24 cellular contexts compared by ENCODE assay signal in genomic region chr11:46260161-46260560, GRCh38. TPM values are rescaled to one million over a fixed set of nuclear protein-coding genes. Genes with fewer than 3 reads are reported as not detected.
DNase-seq lines count a peak whose midpoint lies in the region; ATAC-seq and TF ChIP-seq lines count a peak whose summit lies in the region.
"Had no signal": no experiment of that assay in that cellular context is flagged by ENCODE, and none has a peak within 500 bp of the region (broad histone marks: within the 10 kb centered on the region; RNA-seq: fewer than 3 reads in every experiment).

No MANE protein-coding gene starts in this region.

- WGBS in prostate gland: 84% methylated on average over 10 of the region's 10 CpGs

- H3K4me1 ChIP-seq in prostate gland (replicated peaks): no peaks in the 10 kb centered on the region
- H3K4me1 ChIP-seq: esophagus muscularis mucosa, gastrocnemius medialis had no signal

- no peaks in the 10 kb centered on the region for H3K4me1 Mint-ChIP-seq in endothelial cell (ENCODE audit: unreplicated experiment)
- no peaks in the 10 kb centered on the region for H3K4me1 Mint-ChIP-seq in CD4-positive, alpha-beta T cell (ENCODE audit: low read depth)
- H3K4me1 Mint-ChIP-seq: activated B cell treated with CpG ODN at 0.5 μM for 24 hours, CD14-positive monocyte had no signal

- no peak overlapping the region for H3K4me3 Mint-ChIP-seq in endothelial cell (ENCODE audit: unreplicated experiment)
- no peak overlapping the region for H3K4me3 Mint-ChIP-seq in CD4-positive, alpha-beta T cell
- H3K4me3 Mint-ChIP-seq: activated B cell treated with CpG ODN at 0.5 μM for 24 hours, brain, CD14-positive monocyte had no signal

- TF ChIP-seq POLR2A in prostate gland (IDR thresholded peaks at IDR 0.05): no peak

- CTCF ChIA-PET in CD4-positive, alpha-beta T cell (lab: Charles Lee): no interaction called here

- H3K9me3 ChIP-seq in prostate gland: no peaks in the 10 kb centered on the region
- H3K9me3 ChIP-seq in CD4-positive, alpha-beta T cell (ENCODE audit: control insufficient read depth, low read length): no peaks in the 10 kb centered on the region
- H3K9me3 ChIP-seq: esophagus muscularis mucosa, gastrocnemius medialis, neutrophil had no signal

- H3K9me3 Mint-ChIP-seq in endothelial cell (ENCODE audit: unreplicated experiment): no peaks in the 10 kb centered on the region
- no peaks in the 10 kb centered on the region for H3K9me3 Mint-ChIP-seq in CD4-positive, alpha-beta T cell
- H3K9me3 Mint-ChIP-seq: activated B cell treated with CpG ODN at 0.5 μM for 24 hours had no signal

- TF ChIP-seq CTCF in endothelial cell (IDR thresholded peaks at IDR 0.05; ENCODE audit: unreplicated experiment): no peak
- no peak for TF ChIP-seq CTCF in prostate gland (IDR thresholded peaks at IDR 0.05)
- no peak for TF ChIP-seq CTCF in CD4-positive, alpha-beta T cell (IDR thresholded peaks at IDR 0.05)

- peak overlapping the region; percentile 57 for H3K27ac Mint-ChIP-seq in endothelial cell (ENCODE audit: unreplicated experiment)
- H3K27ac Mint-ChIP-seq in CD4-positive, alpha-beta T cell: no peak overlapping the region
- H3K27ac Mint-ChIP-seq: activated B cell treated with CpG ODN at 0.5 μM for 24 hours, CD14-positive monocyte had no signal

- H3K27me3 Mint-ChIP-seq in endothelial cell (ENCODE audit: unreplicated experiment): peaks cover 13% of the 10 kb centered on the region
- peaks cover 3% of the 10 kb centered on the region for H3K27me3 Mint-ChIP-seq in CD4-positive, alpha-beta T cell

- DNase-seq in DMS53 treated with DMSO at 0.1 percent for 48 hours (lab: John Stamatoyannopoulos, UW; ENCODE audit: unreplicated experiment): peak; percentile 71
- peak; percentile 37 for DNase-seq in NCI-H1092 treated with DMSO at 0.1 percent for 48 hours (lab: John Stamatoyannopoulos, UW)
- DNase-seq in NCI-H69 (lab: John Stamatoyannopoulos, UW): peak; percentile 50
- no peak for DNase-seq in endothelial cell (ENCODE audit: low spot score)
- no peak for DNase-seq in prostate gland (ENCODE audit: low spot score)
- DNase-seq in C1 segment of cervical spinal cord (lab: John Stamatoyannopoulos, UW): no peak
- DNase-seq in CD4-positive, alpha-beta T cell: no peak
- no peak for DNase-seq in medulla oblongata (ENCODE audit: extremely low spot score)
- DNase-seq: activated B cell treated with CpG ODN at 0.5 μM for 24 hours; activated CD4-positive, alpha-beta T cell treated with anti-CD3 and anti-CD28 coated beads, Interleukin-2, amount 50 U/mL, for 48 hours; activated effector memory CD4-positive, alpha-beta T cell treated with Interleukin-2 at 50 U/mL for 16 hours; effector memory CD4-positive, alpha-beta T cell; gastrocnemius medialis; NCI-H1436 treated with DMSO at 0.1 percent for 48 hours; NCI-H446 treated with DMSO at 0.1 percent for 48 hours; RPMI8226; stimulated activated naive CD4-positive, alpha-beta T cell; T1000 had no signal

- H3K36me3 Mint-ChIP-seq in endothelial cell (ENCODE audit: low read depth, unreplicated experiment): peaks cover 4% of the 10 kb centered on the region
- H3K36me3 Mint-ChIP-seq in CD4-positive, alpha-beta T cell (ENCODE audit: low read depth): no peaks in the 10 kb centered on the region
- H3K36me3 Mint-ChIP-seq: brain, CD14-positive monocyte had no signal

- POLR2A ChIA-PET in CD4-positive, alpha-beta T cell (lab: Charles Lee): no interaction called here

- no peak overlapping the region for H3K4me3 ChIP-seq in prostate gland
- H3K4me3 ChIP-seq: esophagus muscularis mucosa, gastrocnemius medialis, smooth muscle cell had no signal

- no peaks in the 10 kb centered on the region for H3K36me3 ChIP-seq in prostate gland
- H3K36me3 ChIP-seq: esophagus muscularis mucosa, gastrocnemius medialis, neutrophil had no signal

- intact Hi-C loops in prostate gland (cut with DNase I): no loop called here
- intact Hi-C loops in CD4-positive, alpha-beta T cell (cut with DNase I, micrococcal nuclease): no loop called here

- no peaks in the 10 kb centered on the region for H3K27me3 ChIP-seq in prostate gland (replicated peaks; ENCODE audit: insufficient read depth)
- no peaks in the 10 kb centered on the region for H3K27me3 ChIP-seq in CD4-positive, alpha-beta T cell (ENCODE audit: control insufficient read depth, insufficient read depth, low read length)
- H3K27me3 ChIP-seq: esophagus muscularis mucosa, gastrocnemius medialis, neutrophil had no signal

- ATAC-seq in CD4-positive, alpha-beta T cell (ENCODE audit: poor library complexity): no peak
- ATAC-seq: gastrocnemius medialis had no signal

- H3K27ac ChIP-seq in prostate gland: no peak overlapping the region
- H3K27ac ChIP-seq in CD4-positive, alpha-beta T cell (ENCODE audit: low read depth, low read length): no peak overlapping the region
- H3K27ac ChIP-seq: esophagus muscularis mucosa, gastrocnemius medialis, HL-60, neutrophil had no signal

RNA-seq across cellular contexts. Expression of gene CREB3L1, which starts 17.3 kb away (rescaled TPM):
- total RNA-seq in endothelial cell (ENCODE audit: unreplicated experiment) (21.6 TPM), prostate gland (10 to 100 TPM; 41.0 to 47.0 TPM)
- not detected for total RNA-seq in CD4-positive, alpha-beta T cell
- total RNA-seq: activated B cell treated with CpG ODN at 0.5 μM for 24 hours had no signal

Comparison
In these comparisons a context has a peak if more than half of its experiments do, and no peak if none do; other contexts are left out.
1. DNase-seq: peak in DMS53 treated with DMSO at 0.1 percent for 48 hours (single experiment), NCI-H1092 treated with DMSO at 0.1 percent for 48 hours (single experiment) and NCI-H69 (single experiment); none in endothelial cell (single experiment), prostate gland (single experiment), C1 segment of cervical spinal cord (0 of 14), CD4-positive, alpha-beta T cell (0 of 10) and medulla oblongata (single experiment).
2. RNA of gene CREB3L1, which starts 17.3 kb away (total RNA-seq): 41.0 to 47.0 TPM in prostate gland and 21.6 TPM in endothelial cell (single experiment); not detected in CD4-positive, alpha-beta T cell; every median in the first group is over 10 times any median in the second.